In genomic region chr7:115475774-115476407, GRCh38 we compare ENCODE assay signal across 8 cellular contexts.
DNase-seq lines count a peak whose midpoint lies in the region; ATAC-seq, FAIRE-seq and TF ChIP-seq lines count a peak whose summit lies in the region.

No MANE protein-coding gene starts in this region.

- DNase-seq in A549 (ENCODE audit: low read depth in 1 of 2, low spot score in 1 of 2) = no peak
- DNase-seq in OCI-M1 (lab: John Stamatoyannopoulos, UW) = peak; percentile 44
- DNase-seq in upper lobe of right lung = no peak
- no peak for DNase-seq in DMS79 treated with DMSO at 0.1 percent for 48 hours (lab: John Stamatoyannopoulos, UW)
- DNase-seq in BE2C = no peak

- H3K4me3 ChIP-seq in A549 (no peak overlapping the region), iPS-18a (ENCODE audit: low read length) (peak overlapping the region; percentile 78), upper lobe of right lung (no peak overlapping the region), BE2C (ENCODE audit: low read depth, low read length) (no peak overlapping the region)

- ATAC-seq in A549 = peak in 1 of 2 experiments; percentile 61; a peak in 1 of 6 replicates
- ATAC-seq in upper lobe of right lung = no peak
- ATAC-seq in HG02571 (IDR thresholded peaks at IDR 0.05; ENCODE audit: unreplicated experiment) = no peak

- TF ChIP-seq EP300 in A549 (IDR thresholded peaks at IDR 0.05) = no peak

- H3K36me3 ChIP-seq in iPS-18a (ENCODE audit: control insufficient read depth, low read depth, low read length) (no peaks in the 10 kb centered on the region), upper lobe of right lung (no peaks in the 10 kb centered on the region), BE2C (no peaks in the 10 kb centered on the region)

- POLR2A ChIA-PET in A549 (lab: Yijun Ruan, JAX) = no interaction called here

- H3K27me3 ChIP-seq in iPS-18a (ENCODE audit: control insufficient read depth, insufficient read depth, low read length) = peaks cover 31% of the 10 kb centered on the region
- peaks cover 21% of the 10 kb centered on the region for H3K27me3 ChIP-seq in upper lobe of right lung
- H3K27me3 ChIP-seq in BE2C = no peaks in the 10 kb centered on the region

- TF ChIP-seq RAD21 in A549 (conservative IDR thresholded peaks at IDR 0.05 in 1 of 2, IDR thresholded peaks at IDR 0.05 in 1 of 2) = peak; percentile 15 to 19; a peak in 1 of 5 replicates

- H3K4me1 ChIP-seq in A549 = no peaks in the 10 kb centered on the region
- peaks cover 12% of the 10 kb centered on the region for H3K4me1 ChIP-seq in iPS-18a (ENCODE audit: control insufficient read depth, low read depth, low read length)
- no peaks in the 10 kb centered on the region for H3K4me1 ChIP-seq in upper lobe of right lung
- H3K4me1 ChIP-seq in BE2C = no peaks in the 10 kb centered on the region

- CTCF ChIA-PET in A549 (lab: Yijun Ruan, JAX) = interaction anchor here (0.6 kb wide), 1 partner anchor 1791 kb away, joined by 3 read pairs; no protein-coding TSS in a partner anchor

- FAIRE-seq in A549 (lab: Jason Lieb, UNC) = no peak

- H3K4me2 ChIP-seq in A549 = no peak overlapping the region

- H3K9ac ChIP-seq in iPS-18a (ENCODE audit: low read length) = no peak overlapping the region

- 70% methylated on average over 14 of the region's 14 CpGs for WGBS in A549 (ENCODE audit: missing lambda C conversion rate)

- intact Hi-C loops in upper lobe of right lung (cut with DNase I) = no loop called here

- TF ChIP-seq CTCF in A549 (IDR thresholded peaks at IDR 0.05) (no peak), GM12874 (IDR thresholded peaks at IDR 0.05; ENCODE audit: insufficient read depth, low read depth, low read length) (peak; percentile 55), upper lobe of right lung (IDR thresholded peaks at IDR 0.05) (no peak), BE2C (IDR thresholded peaks at IDR 0.05; ENCODE audit: low read depth, low read length) (no peak)

- TF ChIP-seq POLR2A in A549 (IDR thresholded peaks at IDR 0.05; ENCODE audit: low read length) = no peak

- H3K27ac ChIP-seq in A549 = no peak overlapping the region
- H3K27ac ChIP-seq in iPS-18a (ENCODE audit: low read length) = no peak overlapping the region
- no peak overlapping the region for H3K27ac ChIP-seq in upper lobe of right lung

- no peaks in the 10 kb centered on the region for H3K9me3 ChIP-seq in A549
- H3K9me3 ChIP-seq in iPS-18a (ENCODE audit: control insufficient read depth, low read depth, low read length) = no peaks in the 10 kb centered on the region
- no peaks in the 10 kb centered on the region for H3K9me3 ChIP-seq in upper lobe of right lung
- no peaks in the 10 kb centered on the region for H3K9me3 ChIP-seq in BE2C

TF ChIP-seq in A549, 52 proteins besides CTCF, POLR2A, EP300 and RAD21:
- TF ChIP-seq ATOH8 (CRISPR knock-in tag; IDR thresholded peaks at IDR 0.05; ENCODE audit: low read depth) (no peak), JUN (IDR thresholded peaks at IDR 0.05) (no peak), CBX8 (IDR thresholded peaks at IDR 0.05) (no peak), USF2 (IDR thresholded peaks at IDR 0.05) (no peak), ZFP36 (IDR thresholded peaks at IDR 0.05; ENCODE audit: borderline replicate concordance, partially characterized antibody) (no peak), HOXB5 (CRISPR knock-in tag; IDR thresholded peaks at IDR 0.05) (no peak), HES2 (IDR thresholded peaks at IDR 0.05) (no peak), ESRRA (IDR thresholded peaks at IDR 0.05; ENCODE audit: borderline replicate concordance, low read length) (no peak), TP53 (CRISPR knock-in tag; IDR thresholded peaks at IDR 0.05) (no peak), E2F6 (IDR thresholded peaks at IDR 0.05; ENCODE audit: borderline replicate concordance, low read depth) (no peak), BHLHE40 (IDR thresholded peaks at IDR 0.05; ENCODE audit: low read depth, low read length) (no peak), ZC3H11A (IDR thresholded peaks at IDR 0.05) (no peak), RCOR1 (IDR thresholded peaks at IDR 0.05; ENCODE audit: low read depth, low read length) (no peak), NFE2L2 (conservative IDR thresholded peaks at IDR 0.05; ENCODE audit: low read length) (no peak), FOXS1 (CRISPR knock-in tag; IDR thresholded peaks at IDR 0.05) (no peak), HEYL (CRISPR knock-in tag; IDR thresholded peaks at IDR 0.05) (no peak), ZSCAN20 (CRISPR knock-in tag; IDR thresholded peaks at IDR 0.05) (no peak), PBX3 (IDR thresholded peaks at IDR 0.05) (no peak), CEBPB (IDR thresholded peaks at IDR 0.05) (no peak), POLR2AphosphoS2 (conservative IDR thresholded peaks at IDR 0.05; ENCODE audit: low read length) (no peak)
